14 cellular contexts compared by ENCODE assay signal in genomic region chr11:128512478-128513127, GRCh38.
DNase-seq lines count a peak whose midpoint lies in the region; ATAC-seq, FAIRE-seq and TF ChIP-seq lines count a peak whose summit lies in the region.
"Had no signal": no experiment of that assay in that cellular context is flagged by ENCODE, and none has a peak within 500 bp of the region (broad histone marks: within the 10 kb centered on the region; RNA-seq: fewer than 3 reads in every experiment).

No MANE protein-coding gene starts in this region.

- no peak overlapping the region for H3K27ac ChIP-seq in DOHH2 (ENCODE audit: low read depth, low read length)
- H3K27ac ChIP-seq in Panc1 (ENCODE audit: low read length): peak overlapping the region; percentile 96
- H3K27ac ChIP-seq in left lung: peak overlapping the region in 1 of 2 donors; percentile 52
- H3K27ac ChIP-seq: BLaER1, PC-9 had no signal

- no peaks in the 10 kb centered on the region for H3K9me3 Mint-ChIP-seq in activated naive CD4-positive, alpha-beta T cell treated with anti-CD3 and anti-CD28 coated beads, Interleukin-2, amount 10 ng/mL, durations not matched to agents 7 days and 5 days
- H3K9me3 Mint-ChIP-seq in naive thymus-derived CD8-positive, alpha-beta T cell: no peaks in the 10 kb centered on the region

- H3K36me3 ChIP-seq in DOHH2 (ENCODE audit: control insufficient read depth, low read length): peaks cover 100% of the 10 kb centered on the region
- H3K36me3 ChIP-seq in Panc1 (ENCODE audit: control insufficient read depth, insufficient read depth, low read length): no peaks in the 10 kb centered on the region
- peaks cover 0 to 18% of the 10 kb centered on the region in 2 donors for H3K36me3 ChIP-seq in left lung

- DNase-seq in Panc1 (ENCODE audit: low read depth, low spot score): no peak
- DNase-seq in activated naive CD4-positive, alpha-beta T cell treated with anti-CD3 and anti-CD28 coated beads, Interleukin-2, amount 10 ng/mL, durations not matched to agents 7 days and 5 days: peak; percentile 67
- DNase-seq in naive thymus-derived CD8-positive, alpha-beta T cell: peak in 2 of 10 donors; percentile 52 to 67
- DNase-seq in left lung: no peak
- no peak for DNase-seq in D721Med (ENCODE audit: insufficient read length, low spot score)
- DNase-seq: foreskin melanocyte, kidney glomerular epithelial cell, occipital lobe, PC-9 had no signal

- no TSS peak for BruUV-seq in Panc1 (replicated peaks; lab: Mats Ljungman, UMichigan)

- H3K36me3 Mint-ChIP-seq in activated naive CD4-positive, alpha-beta T cell treated with anti-CD3 and anti-CD28 coated beads, Interleukin-2, amount 10 ng/mL, durations not matched to agents 7 days and 5 days: peaks cover 93% of the 10 kb centered on the region
- H3K36me3 Mint-ChIP-seq in naive thymus-derived CD8-positive, alpha-beta T cell: peaks cover 43 to 94% (median 55%) of the 10 kb centered on the region in 3 donors

- H3K9me2 ChIP-seq in DOHH2 (replicated peaks; ENCODE audit: control insufficient read depth, low read length): no peaks in the 10 kb centered on the region

- H3K27me3 Mint-ChIP-seq in activated naive CD4-positive, alpha-beta T cell treated with anti-CD3 and anti-CD28 coated beads, Interleukin-2, amount 10 ng/mL, durations not matched to agents 7 days and 5 days: no peaks in the 10 kb centered on the region
- no peaks in the 10 kb centered on the region for H3K27me3 Mint-ChIP-seq in naive thymus-derived CD8-positive, alpha-beta T cell

- H3K9me3 ChIP-seq in DOHH2 (ENCODE audit: control insufficient read depth, insufficient read depth, low read length) (no peaks in the 10 kb centered on the region), Panc1 (ENCODE audit: control insufficient read depth, insufficient read depth, low read depth, low read length) (no peaks in the 10 kb centered on the region), left lung (no peaks in the 10 kb centered on the region)
- H3K9me3 ChIP-seq: BLaER1, MG63 had no signal

- no peak for TF ChIP-seq CTCF in DOHH2 (IDR thresholded peaks at IDR 0.05; ENCODE audit: low read depth, low read length, poor library complexity, severe bottlenecking)
- no peak for TF ChIP-seq CTCF in Panc1 (IDR thresholded peaks at IDR 0.05)
- TF ChIP-seq CTCF in left lung (IDR thresholded peaks at IDR 0.05): no peak
- TF ChIP-seq CTCF in D721Med (IDR thresholded peaks at IDR 0.05; ENCODE audit: insufficient read depth, missing control alignments): no peak

- FAIRE-seq in D721Med (lab: Jason Lieb, UNC): no peak

- H3F3A ChIP-seq in DOHH2 (ENCODE audit: control insufficient read depth, insufficient read depth): 0 out of 2 replicates have a peak, but pooled peaks cover 6% of the 10 kb centered on the region

- H3K27me3 ChIP-seq in DOHH2 (ENCODE audit: control insufficient read depth, low read length): no peaks in the 10 kb centered on the region
- H3K27me3 ChIP-seq in Panc1 (ENCODE audit: control insufficient read depth, insufficient read depth, low read length): no peaks in the 10 kb centered on the region
- no peaks in the 10 kb centered on the region for H3K27me3 ChIP-seq in left lung
- H3K27me3 ChIP-seq: BLaER1, MG63 had no signal

- H3K4me2 ChIP-seq in DOHH2 (ENCODE audit: low read length): peak overlapping the region; percentile 71
- H3K4me2 ChIP-seq: BLaER1, PC-9 had no signal

- peak overlapping the region; percentile 100 for H3K27ac Mint-ChIP-seq in activated naive CD4-positive, alpha-beta T cell treated with anti-CD3 and anti-CD28 coated beads, Interleukin-2, amount 10 ng/mL, durations not matched to agents 7 days and 5 days
- H3K27ac Mint-ChIP-seq in naive thymus-derived CD8-positive, alpha-beta T cell: peak overlapping the region; percentile 93 to 98 (median 96)

- H3K79me2 ChIP-seq in DOHH2 (ENCODE audit: control insufficient read depth, low read length): peaks cover 100% of the 10 kb centered on the region

- in situ Hi-C loops in Panc1 (cut with HindIII; ENCODE audit: low pct_unique_long_range_greater_than_20kb, low sequenced_read_pairs): no loop called here

- CTCF ChIA-PET in Panc1 (lab: Charles Lee): no interaction called here
- CTCF ChIA-PET in activated naive CD4-positive, alpha-beta T cell treated with anti-CD3 and anti-CD28 coated beads, Interleukin-2, amount 10 ng/mL, durations not matched to agents 7 days and 5 days (lab: Charles Lee): interaction anchor here (0.6 to 11.5 kb wide), 14 partner anchors 8 to 223 kb away, joined by 3 to 108 read pairs (median 6); no protein-coding TSS in a partner anchor

- peak overlapping the region; percentile 96 for H3K4me3 Mint-ChIP-seq in activated naive CD4-positive, alpha-beta T cell treated with anti-CD3 and anti-CD28 coated beads, Interleukin-2, amount 10 ng/mL, durations not matched to agents 7 days and 5 days
- peak overlapping the region; percentile 89 to 99 (median 98) for H3K4me3 Mint-ChIP-seq in naive thymus-derived CD8-positive, alpha-beta T cell

- no peak for ATAC-seq in Panc1
- ATAC-seq in naive thymus-derived CD8-positive, alpha-beta T cell: peak; percentile 14 to 27
- ATAC-seq in GM19467 (IDR thresholded peaks at IDR 0.05; ENCODE audit: unreplicated experiment): no peak
- no peak for ATAC-seq in left lung
- no peak for ATAC-seq in HG03565 (IDR thresholded peaks at IDR 0.05; ENCODE audit: unreplicated experiment)

- peaks cover 80% of the 10 kb centered on the region for H4K20me1 ChIP-seq in DOHH2 (ENCODE audit: control insufficient read depth, insufficient read depth, low read depth, low read length)

- H3K4me1 ChIP-seq in DOHH2 (ENCODE audit: control insufficient read depth, low read length): peaks cover 100% of the 10 kb centered on the region
- peaks cover 93% of the 10 kb centered on the region for H3K4me1 ChIP-seq in Panc1 (ENCODE audit: control insufficient read depth, insufficient read depth, low read length)
- peaks cover 19 to 87% of the 10 kb centered on the region in 2 donors for H3K4me1 ChIP-seq in left lung

- intact Hi-C loops in Panc1 (cut with micrococcal nuclease; ENCODE audit: unreplicated experiment): no loop called here
- intact Hi-C loops in left lung (cut with DNase I): no loop called here

- H3K4me3 ChIP-seq in DOHH2 (ENCODE audit: low read length): peak overlapping the region; percentile 12
- no peak overlapping the region for H3K4me3 ChIP-seq in Panc1 (ENCODE audit: low read depth in 2 of 2, low read length in 2 of 2)
- H3K4me3 ChIP-seq in left lung: peak overlapping the region in 1 of 2 donors; percentile 9
- H3K4me3 ChIP-seq: BLaER1, MG63, PC-9 had no signal

- H3K4me1 Mint-ChIP-seq in activated naive CD4-positive, alpha-beta T cell treated with anti-CD3 and anti-CD28 coated beads, Interleukin-2, amount 10 ng/mL, durations not matched to agents 7 days and 5 days: peaks cover 95% of the 10 kb centered on the region
- peaks cover 52 to 99% (median 89%) of the 10 kb centered on the region in 4 donors for H3K4me1 Mint-ChIP-seq in naive thymus-derived CD8-positive, alpha-beta T cell

- POLR2A ChIA-PET in Panc1 (lab: Charles Lee): no interaction called here
- POLR2A ChIA-PET in naive thymus-derived CD8-positive, alpha-beta T cell (lab: Charles Lee): interaction anchor here (0.8 to 28.4 kb wide), 13 partner anchors 8 to 222 kb away, joined by 3 to 603 read pairs (median 18); no protein-coding TSS in a partner anchor

Comparison
In these comparisons a context has a peak if more than half of its experiments do, and no peak if none do; other contexts are left out.
1. ATAC-seq: peak in naive thymus-derived CD8-positive, alpha-beta T cell (2 of 2); none in Panc1 (single experiment), GM19467 (single experiment), left lung (single experiment) and HG03565 (single experiment).